ENCODE assay signal across 8 cellular contexts in genomic region chr19:34359140-34359953, GRCh38. TPM values are rescaled to one million over a fixed set of nuclear protein-coding genes. Genes with fewer than 3 reads are reported as not detected.
DNase-seq lines count a peak whose midpoint lies in the region; ATAC-seq and TF ChIP-seq lines count a peak whose summit lies in the region.

No MANE protein-coding gene starts in this region.

- H3K36me3 ChIP-seq in Loucy (ENCODE audit: insufficient read depth, low read length) (no peaks in the 10 kb centered on the region), RWPE2 (ENCODE audit: low read depth) (peaks cover 3% of the 10 kb centered on the region; the same call in 1 of the 2 replicates), stomach smooth muscle (ENCODE audit: control insufficient read depth in 2 of 2, insufficient read depth in 2 of 2, low read length in 2 of 2) (peaks cover 0 to 3% of the 10 kb centered on the region in 2 donors)

- H3K4me1 ChIP-seq in H9 (ENCODE audit: insufficient read depth, low read length), result no peaks in the 10 kb centered on the region
- peaks cover 29% of the 10 kb centered on the region for H3K4me1 ChIP-seq in Loucy (ENCODE audit: insufficient read depth, low read length, poor library complexity, severe bottlenecking)
- peaks cover 5% of the 10 kb centered on the region for H3K4me1 ChIP-seq in RWPE2 (ENCODE audit: insufficient read depth, poor library complexity, severe bottlenecking)
- H3K4me1 ChIP-seq in stomach smooth muscle (ENCODE audit: control insufficient read depth, insufficient read depth, low read length), result peaks cover 20% of the 10 kb centered on the region

- H3K79me1 ChIP-seq in H9 (ENCODE audit: insufficient read depth, low read depth, low read length, poor library complexity, severe bottlenecking), result no peaks in the 10 kb centered on the region

- H3K9me3 ChIP-seq in H9 (ENCODE audit: control insufficient read depth, low read depth, low read length), result no peaks in the 10 kb centered on the region
- no peaks in the 10 kb centered on the region for H3K9me3 ChIP-seq in Loucy (ENCODE audit: insufficient read depth, low read depth, low read length)
- H3K9me3 ChIP-seq in RWPE2 (ENCODE audit: severe bottlenecking), result no peaks in the 10 kb centered on the region
- H3K9me3 ChIP-seq in stomach smooth muscle (ENCODE audit: control insufficient read depth in 2 of 2, low read length in 2 of 2), result no peaks in the 10 kb centered on the region

- H3K4ac ChIP-seq in H9 (ENCODE audit: low read depth, low read length), result no peak overlapping the region

- H4K5ac ChIP-seq in H9 (ENCODE audit: insufficient read length, low read depth, low read length), result no peak overlapping the region

- peak; percentile 90 for ATAC-seq in RWPE2 (ENCODE audit: low read depth)

- peak overlapping the region; percentile 45 for H3K4me2 ChIP-seq in H9 (ENCODE audit: insufficient read depth, insufficient read length, low read length)
- H3K4me2 ChIP-seq in Loucy (ENCODE audit: low read depth, low read length, poor library complexity, severe bottlenecking), result peak overlapping the region; percentile 94

- H3K36me3 Mint-ChIP-seq in H9 (ENCODE audit: insufficient read depth in 1 of 3, low read depth in 3 of 3), result peaks cover 2 to 6% (median 4%) of the 10 kb centered on the region in 3 experiments; a peak in 2 of 7 replicates
- H3K36me3 Mint-ChIP-seq in neural crest cell (ENCODE audit: low read depth), result no peaks in the 10 kb centered on the region

- H3K56ac ChIP-seq in H9 (ENCODE audit: insufficient read length, low read depth, low read length), result no peak overlapping the region

- H3K9me2 ChIP-seq in Loucy (replicated peaks; ENCODE audit: low read depth, low read length), result no peaks in the 10 kb centered on the region

- H3K9ac ChIP-seq in H9 (ENCODE audit: extremely low read depth, insufficient read length, low read length) (peak overlapping the region; percentile 26), Loucy (ENCODE audit: low read depth, low read length, poor library complexity, severe bottlenecking) (peak overlapping the region; percentile 83), stomach smooth muscle (ENCODE audit: low read length in 2 of 2) (peak overlapping the region; percentile 79 to 86)

- peak overlapping the region; percentile 44; the same call in 1 of the 2 replicates for H3K14ac ChIP-seq in H9 (ENCODE audit: insufficient read depth, low read length)

- H3K27ac ChIP-seq in H9 (ENCODE audit: insufficient read length, low read depth, low read length) (no peak overlapping the region), RWPE2 (ENCODE audit: poor library complexity, severe bottlenecking) (peak overlapping the region; percentile 57), stomach smooth muscle (ENCODE audit: low read length) (peak overlapping the region; percentile 78)

- H2BK15ac ChIP-seq in H9 (ENCODE audit: low read depth, low read length), result no peak overlapping the region

- H2AFZ ChIP-seq in H9 (ENCODE audit: low read length), result no peak overlapping the region
- peak overlapping the region; percentile 49 for H2AFZ ChIP-seq in Loucy (ENCODE audit: low read length)

- no peak overlapping the region for H2BK120ac ChIP-seq in H9 (ENCODE audit: low read depth, low read length, poor library complexity, severe bottlenecking)

- H2AK5ac ChIP-seq in H9 (ENCODE audit: insufficient read length, low read length), result no peak overlapping the region

- H4K20me1 ChIP-seq in H9 (ENCODE audit: control insufficient read depth, insufficient read depth, insufficient read length) (no peaks in the 10 kb centered on the region), Loucy (ENCODE audit: insufficient read depth, low read length, poor library complexity, severe bottlenecking) (no peaks in the 10 kb centered on the region)

- H2BK20ac ChIP-seq in H9 (ENCODE audit: low read depth, low read length, poor library complexity, severe bottlenecking), result no peak overlapping the region

- H3K4me1 Mint-ChIP-seq in H9 (peaks cover 27 to 32% of the 10 kb centered on the region in 2 experiments), neural crest cell (peaks cover 33% of the 10 kb centered on the region)

- TF ChIP-seq CTCF in H9 (conservative IDR thresholded peaks at IDR 0.05) (peak; percentile 71), Loucy (conservative IDR thresholded peaks at IDR 0.05; ENCODE audit: low read length) (peak; percentile 67), RWPE2 (IDR thresholded peaks at IDR 0.05; ENCODE audit: poor library complexity, severe bottlenecking) (peak; percentile 74), foreskin fibroblast (IDR thresholded peaks at IDR 0.05; ENCODE audit: low read depth, low read length) (peak; percentile 50), neural crest cell (conservative IDR thresholded peaks at IDR 0.05) (peak; percentile 64)

- H3F3A ChIP-seq in Loucy (ENCODE audit: low read depth), result 0 out of 2 replicates have a peak, but pooled peaks cover 8% of the 10 kb centered on the region

- no peak overlapping the region for H4K91ac ChIP-seq in H9 (ENCODE audit: insufficient read length, low read depth, low read length)

- H3K27ac Mint-ChIP-seq in H9 (peak overlapping the region; percentile 92 to 98 (median 97)), neural crest cell (ENCODE audit: unreplicated experiment) (peak overlapping the region; percentile 94)

- peaks cover 1% of the 10 kb centered on the region for H3K27me3 Mint-ChIP-seq in H9 (ENCODE audit: low read depth)
- peaks cover 4% of the 10 kb centered on the region for H3K27me3 Mint-ChIP-seq in neural crest cell (ENCODE audit: low read depth)

- no peaks in the 10 kb centered on the region for H3K23me2 ChIP-seq in H9 (ENCODE audit: insufficient read length, low read depth, low read length, poor library complexity, severe bottlenecking)

- no peak overlapping the region for H2BK12ac ChIP-seq in H9 (ENCODE audit: insufficient read length, low read depth, low read length)

- H3K4me3 ChIP-seq in Loucy (ENCODE audit: low read length, poor library complexity, severe bottlenecking) (peak overlapping the region; percentile 70), RWPE2 (ENCODE audit: severe bottlenecking) (peak overlapping the region; percentile 29), foreskin fibroblast (ENCODE audit: low read depth in 1 of 2, low read length in 2 of 2) (peak overlapping the region; percentile 44 to 59), stomach smooth muscle (ENCODE audit: low read length in 2 of 2) (peak overlapping the region; percentile 58 to 76)

- WGBS in H9 (ENCODE audit: extremely low coverage, insufficient read length, low lambda C conversion rate), result no CpG with 5 or more reads among the region's 61 CpGs

- no peak overlapping the region for H3K23ac ChIP-seq in H9 (ENCODE audit: insufficient read length, low read depth, low read length)

- H3K4me3 Mint-ChIP-seq in H9 (peak overlapping the region; percentile 73 to 84), neural crest cell (peak overlapping the region; percentile 88)

- no peak overlapping the region for H3T11ph ChIP-seq in H9 (ENCODE audit: low read length)

- no peak overlapping the region for H4K8ac ChIP-seq in H9 (replicated peaks; ENCODE audit: insufficient read length, low read depth, low read length)

- H3K79me2 ChIP-seq in H9 (ENCODE audit: insufficient read depth, low read length) (no peaks in the 10 kb centered on the region), Loucy (ENCODE audit: insufficient read depth, low read length) (peaks cover 4% of the 10 kb centered on the region; the same call in 1 of the 2 replicates)

- H3K9me3 Mint-ChIP-seq in H9 (no peaks in the 10 kb centered on the region; a peak in 1 of 5 replicates), neural crest cell (no peaks in the 10 kb centered on the region)

- no peak overlapping the region for H2BK5ac ChIP-seq in H9 (ENCODE audit: insufficient read length, low read length)

- H3K27me3 ChIP-seq in H9 (ENCODE audit: insufficient read depth, low read length), result no peaks in the 10 kb centered on the region
- no peaks in the 10 kb centered on the region for H3K27me3 ChIP-seq in Loucy (ENCODE audit: insufficient read depth, low read length, poor library complexity, severe bottlenecking)
- H3K27me3 ChIP-seq in RWPE2 (ENCODE audit: insufficient read depth, poor library complexity, severe bottlenecking), result no peaks in the 10 kb centered on the region
- H3K27me3 ChIP-seq in stomach smooth muscle (ENCODE audit: control insufficient read depth in 1 of 2, insufficient read depth in 2 of 2, low read length in 2 of 2), result no peaks in the 10 kb centered on the region

- H3K18ac ChIP-seq in H9 (ENCODE audit: insufficient read length, low read depth, low read length), result peak overlapping the region; percentile 19

- DNase-seq in GDM1 (lab: John Stamatoyannopoulos, UW) (peak; percentile 98), H9 (peak; percentile 96), RWPE2 (ENCODE audit: low spot score) (peak; percentile 98), foreskin fibroblast (peak; percentile 99), neural crest cell (ENCODE audit: low read depth, low spot score) (peak; percentile 86)
- peak; percentile 98 for DNase-seq in activated effector memory CD4-positive, alpha-beta T cell treated with anti-CD3 and anti-CD28 coated beads, Interleukin-2, amount 50 U/mL, for 16 hours

RNA-seq across cellular contexts. Expression of gene GPI, which starts 5.6 kb away (rescaled TPM):
- 373 and 381 TPM in 2 replicates for total RNA-seq in H9 (2021)
- 227 and 245 TPM in 2 replicates for total RNA-seq in neural crest cell

RNA-seq across cellular contexts. Expression of gene PDCD2L, which starts 44.9 kb away (rescaled TPM):
- total RNA-seq in H9 (2021) (40.5 and 43.3 TPM in 2 replicates), neural crest cell (12.9 and 15.1 TPM in 2 replicates)

Comparison
In these comparisons a context has a peak if more than half of its experiments do, and no peak if none do; other contexts are left out.
1. H3K9ac ChIP-seq: peak in every context shown above with its lines; median percentile 83 in Loucy; 82 in stomach smooth muscle; 26 in H9.